Comparison of ENCODE assay signal across 21 cellular contexts in genomic region chr7:110977127-110977776, GRCh38.
DNase-seq lines count a peak whose midpoint lies in the region; ATAC-seq and FAIRE-seq lines count a peak whose summit lies in the region.
"Had no signal": no experiment of that assay in that cellular context is flagged by ENCODE, and none has a peak within 500 bp of the region (broad histone marks: within the 10 kb centered on the region; RNA-seq: fewer than 3 reads in every experiment).

No MANE protein-coding gene starts in this region.

- peaks cover 35% of the 10 kb centered on the region for H3K36me3 Mint-ChIP-seq in activated CD4-positive, alpha-beta T cell treated with anti-CD3 and anti-CD28 coated beads, Interleukin-2, amount 10 ng/mL, durations not matched to agents 7 days and 5 days (ENCODE audit: low read depth)
- peaks cover 23% of the 10 kb centered on the region for H3K36me3 Mint-ChIP-seq in activated naive CD8-positive, alpha-beta T cell treated with anti-CD3 and anti-CD28 coated beads, Interleukin-2, amount 10 ng/mL, durations not matched to agents 7 days and 5 days
- H3K36me3 Mint-ChIP-seq: memory B cell had no signal

- no peak overlapping the region for H3K4me3 ChIP-seq in small intestine (ENCODE audit: low read depth in 1 of 2, low read length in 2 of 2)
- H3K4me3 ChIP-seq: BLaER1 treated with 17β-estradiol and CSF1 and Interleukin-3, amounts not matched to agents 10 nM and 100 nM; psoas muscle; thoracic aorta had no signal

- peaks cover 44% of the 10 kb centered on the region for H3K4me1 Mint-ChIP-seq in activated CD4-positive, alpha-beta T cell treated with anti-CD3 and anti-CD28 coated beads, Interleukin-2, amount 10 ng/mL, durations not matched to agents 7 days and 5 days
- H3K4me1 Mint-ChIP-seq in activated naive CD8-positive, alpha-beta T cell treated with anti-CD3 and anti-CD28 coated beads, Interleukin-2, amount 10 ng/mL, durations not matched to agents 7 days and 5 days = peaks cover 30% of the 10 kb centered on the region
- H3K4me1 Mint-ChIP-seq: memory B cell had no signal

- ATAC-seq in activated naive CD8-positive, alpha-beta T cell treated with anti-CD3 and anti-CD28 coated beads, Interleukin-2, amount 10 ng/mL, durations not matched to agents 7 days and 5 days (ENCODE audit: low read depth) = peak; percentile 85
- ATAC-seq: psoas muscle, SK-N-SH treated with all-trans-retinoic acid at 6 μM for 48 hours had no signal

- WGBS in small intestine, 3 donors = 78 to 94% (median 87%) methylated on average over 4 of the region's 4 CpGs

- H3K9me3 ChIP-seq in small intestine (ENCODE audit: control insufficient read depth, low read depth) = no peaks in the 10 kb centered on the region
- H3K9me3 ChIP-seq: BLaER1 treated with 17β-estradiol and CSF1 and Interleukin-3, amounts not matched to agents 10 nM and 100 nM; psoas muscle; thoracic aorta had no signal

- no peaks in the 10 kb centered on the region for H3K27me3 Mint-ChIP-seq in activated CD4-positive, alpha-beta T cell treated with anti-CD3 and anti-CD28 coated beads, Interleukin-2, amount 10 ng/mL, durations not matched to agents 7 days and 5 days
- H3K27me3 Mint-ChIP-seq in activated naive CD8-positive, alpha-beta T cell treated with anti-CD3 and anti-CD28 coated beads, Interleukin-2, amount 10 ng/mL, durations not matched to agents 7 days and 5 days = no peaks in the 10 kb centered on the region
- H3K27me3 Mint-ChIP-seq: memory B cell had no signal

- POLR2A ChIA-PET in activated CD4-positive, alpha-beta T cell treated with anti-CD3 and anti-CD28 coated beads, Interleukin-2, amount 10 ng/mL, durations not matched to agents 7 days and 5 days (lab: Charles Lee) = interaction anchor here (1.0 kb wide), 1 partner anchor 36 kb away, joined by 3 read pairs; no protein-coding TSS in a partner anchor
- POLR2A ChIA-PET in activated naive CD8-positive, alpha-beta T cell treated with anti-CD3 and anti-CD28 coated beads, Interleukin-2, amount 10 ng/mL, durations not matched to agents 7 days and 5 days (lab: Charles Lee) = interaction anchor here (0.6 to 1.3 kb wide), 5 partner anchors 9 to 115 kb away, joined by 3 to 4 read pairs (median 3); no protein-coding TSS in a partner anchor

- H3K9me3 Mint-ChIP-seq in activated CD4-positive, alpha-beta T cell treated with anti-CD3 and anti-CD28 coated beads, Interleukin-2, amount 10 ng/mL, durations not matched to agents 7 days and 5 days = peaks cover 24% of the 10 kb centered on the region
- peaks cover 10% of the 10 kb centered on the region for H3K9me3 Mint-ChIP-seq in activated naive CD8-positive, alpha-beta T cell treated with anti-CD3 and anti-CD28 coated beads, Interleukin-2, amount 10 ng/mL, durations not matched to agents 7 days and 5 days
- H3K9me3 Mint-ChIP-seq: memory B cell, nephron progenitor cell had no signal

- DNase-seq in activated CD4-positive, alpha-beta T cell treated with anti-CD3 and anti-CD28 coated beads, Interleukin-2, amount 10 ng/mL, durations not matched to agents 7 days and 5 days = peak; percentile 21
- no peak for DNase-seq in activated CD4-positive, alpha-beta T cell treated with anti-CD3 and anti-CD28 coated beads, Interleukin-2, amount 50 U/mL, for 4 hours
- DNase-seq in MV-4-11 (lab: John Stamatoyannopoulos, UW) = peak; percentile 20
- no peak for DNase-seq in activated naive CD8-positive, alpha-beta T cell treated with anti-CD3 and anti-CD28 coated beads, Interleukin-2, amount 10 ng/mL, durations not matched to agents 7 days and 5 days
- DNase-seq in small intestine = peak; percentile 13
- DNase-seq in hepatic stellate cell (ENCODE audit: low spot score) = no peak
- no peak for DNase-seq in NCI-H526 treated with DMSO at 0.1 percent for 48 hours (lab: John Stamatoyannopoulos, UW)
- no peak for DNase-seq in HuH-7.5 (ENCODE audit: low spot score)
- DNase-seq: activated CD8-positive, alpha-beta memory T cell treated with anti-CD3 and anti-CD28 coated beads for 24 hours; foreskin melanocyte; kidney glomerular epithelial cell; NCI-H1417 treated with DMSO at 0.1 percent for 48 hours; NCI-H2171; NCI-H82; nephron progenitor cell; psoas muscle had no signal

- no peak for FAIRE-seq in small intestine (lab: Jason Lieb, UNC)
- FAIRE-seq: HTR-8/SVneo had no signal

- H3K36me3 ChIP-seq in small intestine (ENCODE audit: control insufficient read depth in 2 of 2, insufficient read depth in 2 of 2, low read length in 2 of 2) = no peaks in the 10 kb centered on the region
- H3K36me3 ChIP-seq: BLaER1 treated with 17β-estradiol and CSF1 and Interleukin-3, amounts not matched to agents 10 nM and 100 nM; thoracic aorta had no signal

- peak overlapping the region; percentile 93 for H3K27ac Mint-ChIP-seq in activated CD4-positive, alpha-beta T cell treated with anti-CD3 and anti-CD28 coated beads, Interleukin-2, amount 10 ng/mL, durations not matched to agents 7 days and 5 days
- H3K27ac Mint-ChIP-seq in activated naive CD8-positive, alpha-beta T cell treated with anti-CD3 and anti-CD28 coated beads, Interleukin-2, amount 10 ng/mL, durations not matched to agents 7 days and 5 days = peak overlapping the region; percentile 92
- H3K27ac Mint-ChIP-seq: memory B cell, nephron progenitor cell had no signal

- no peak overlapping the region for H3K27ac ChIP-seq in small intestine (ENCODE audit: low read depth in 1 of 2, low read length in 1 of 2)
- H3K27ac ChIP-seq: BLaER1 treated with 17β-estradiol and CSF1 and Interleukin-3, amounts not matched to agents 10 nM and 100 nM; psoas muscle; thoracic aorta had no signal

- CTCF ChIA-PET in activated CD4-positive, alpha-beta T cell treated with anti-CD3 and anti-CD28 coated beads, Interleukin-2, amount 10 ng/mL, durations not matched to agents 7 days and 5 days (lab: Charles Lee) = interaction anchor here (0.6 to 1.6 kb wide), 2 partner anchors 24 to 34 kb away, joined by 3 to 4 read pairs; no protein-coding TSS in a partner anchor

- H3K4me1 ChIP-seq in small intestine (ENCODE audit: control insufficient read depth in 2 of 2, insufficient read depth in 1 of 2, low read depth in 1 of 2, low read length in 1 of 2) = no peaks in the 10 kb centered on the region
- H3K4me1 ChIP-seq: BLaER1 treated with 17β-estradiol and CSF1 and Interleukin-3, amounts not matched to agents 10 nM and 100 nM; psoas muscle had no signal

- H3K4me3 Mint-ChIP-seq in activated CD4-positive, alpha-beta T cell treated with anti-CD3 and anti-CD28 coated beads, Interleukin-2, amount 10 ng/mL, durations not matched to agents 7 days and 5 days = peak overlapping the region; percentile 52
- H3K4me3 Mint-ChIP-seq in activated naive CD8-positive, alpha-beta T cell treated with anti-CD3 and anti-CD28 coated beads, Interleukin-2, amount 10 ng/mL, durations not matched to agents 7 days and 5 days = peak overlapping the region; percentile 77
- H3K4me3 Mint-ChIP-seq: memory B cell, nephron progenitor cell had no signal

- H3K27me3 ChIP-seq in small intestine (ENCODE audit: control insufficient read depth in 2 of 2, insufficient read depth in 2 of 2, low read length in 2 of 2) = no peaks in the 10 kb centered on the region
- H3K27me3 ChIP-seq: BLaER1 treated with 17β-estradiol and CSF1 and Interleukin-3, amounts not matched to agents 10 nM and 100 nM had no signal

Comparison
In these comparisons a context has a peak if more than half of its experiments do, and no peak if none do; other contexts are left out.
1. DNase-seq: peak in activated CD4-positive, alpha-beta T cell treated with anti-CD3 and anti-CD28 coated beads, Interleukin-2, amount 10 ng/mL, durations not matched to agents 7 days and 5 days (single experiment), MV-4-11 (single experiment) and small intestine (single experiment); none in activated CD4-positive, alpha-beta T cell treated with anti-CD3 and anti-CD28 coated beads, Interleukin-2, amount 50 U/mL, for 4 hours (0 of 2), activated naive CD8-positive, alpha-beta T cell treated with anti-CD3 and anti-CD28 coated beads, Interleukin-2, amount 10 ng/mL, durations not matched to agents 7 days and 5 days (single experiment), hepatic stellate cell (single experiment), NCI-H526 treated with DMSO at 0.1 percent for 48 hours (single experiment) and HuH-7.5 (single experiment).